In genomic region chr10:122567056-122567660, GRCh38 we compare ENCODE assay signal across 8 cellular contexts. TPM values are rescaled to one million over a fixed set of nuclear protein-coding genes. Genes with fewer than 3 reads are reported as not detected.
DNase-seq lines count a peak whose midpoint lies in the region; ATAC-seq and TF ChIP-seq lines count a peak whose summit lies in the region.

No MANE protein-coding gene starts in this region.

- intact Hi-C loops in heart right ventricle (cut with DNase I): loop anchor here (2.0 to 10.0 kb wide), 11 partner anchors 40 to 270 kb away; partner anchors contain the start of gene HTRA1 (in 2 of the 10)
- intact Hi-C loops in stomach (cut with DNase I; ENCODE audit: low total_unique reads): loop anchor here (10.0 kb wide), 1 partner anchor 222 kb away; no protein-coding TSS in a partner anchor

- peaks cover 0 to 20% (median 9%) of the 10 kb centered on the region in 7 donors for H3K27me3 ChIP-seq in heart right ventricle
- H3K27me3 ChIP-seq in stomach: peaks cover 0 to 24% (median 6%) of the 10 kb centered on the region in 3 donors

- 66 to 73% methylated on average over 5 of the region's 5 CpGs for WGBS in heart right ventricle, 2 donors
- 45 to 64% (median 58%) methylated on average over 5 of the region's 5 CpGs for WGBS in stomach, 5 donors

- H3K36me3 ChIP-seq in heart right ventricle: no peaks in the 10 kb centered on the region
- no peaks in the 10 kb centered on the region for H3K36me3 ChIP-seq in stomach

- TF ChIP-seq POLR2A in stomach (IDR thresholded peaks at IDR 0.05): no peak

- peaks cover 5% of the 10 kb centered on the region for H3K4me1 Mint-ChIP-seq in activated CD4-positive, alpha-beta memory T cell treated with anti-CD3 and anti-CD28 coated beads, Interleukin-2, amount 10 ng/mL, durations not matched to agents 7 days and 5 days

- H3K27ac ChIP-seq in heart right ventricle (no peak overlapping the region), stomach (no peak overlapping the region)

- H3K4me3 ChIP-seq in heart right ventricle: no peak overlapping the region
- no peak overlapping the region for H3K4me3 ChIP-seq in stomach

- H3K4me1 ChIP-seq in heart right ventricle: peaks cover 0 to 6% (median 0%) of the 10 kb centered on the region in 9 donors
- peaks cover 0 to 8% (median 6%) of the 10 kb centered on the region in 4 donors for H3K4me1 ChIP-seq in stomach

- H3K9me3 ChIP-seq in heart right ventricle: no peaks in the 10 kb centered on the region
- H3K9me3 ChIP-seq in stomach: no peaks in the 10 kb centered on the region

- H3K27me3 Mint-ChIP-seq in activated CD4-positive, alpha-beta memory T cell treated with anti-CD3 and anti-CD28 coated beads, Interleukin-2, amount 10 ng/mL, durations not matched to agents 7 days and 5 days: peaks cover 29% of the 10 kb centered on the region

- peak in 6 of 8 donors; percentile 36 to 56 (median 50) for ATAC-seq in heart right ventricle
- no peak for ATAC-seq in GM18909 (IDR thresholded peaks at IDR 0.05; ENCODE audit: poor library complexity, unreplicated experiment)

- H3K27ac Mint-ChIP-seq in activated CD4-positive, alpha-beta memory T cell treated with anti-CD3 and anti-CD28 coated beads, Interleukin-2, amount 10 ng/mL, durations not matched to agents 7 days and 5 days: no peak overlapping the region

- no peaks in the 10 kb centered on the region for H3K36me3 Mint-ChIP-seq in activated CD4-positive, alpha-beta memory T cell treated with anti-CD3 and anti-CD28 coated beads, Interleukin-2, amount 10 ng/mL, durations not matched to agents 7 days and 5 days (ENCODE audit: low read depth)

- no peak overlapping the region for H3K4me3 Mint-ChIP-seq in activated CD4-positive, alpha-beta memory T cell treated with anti-CD3 and anti-CD28 coated beads, Interleukin-2, amount 10 ng/mL, durations not matched to agents 7 days and 5 days

- CTCF ChIA-PET in HEK293T (lab: Yijun Ruan, JAX): no interaction called here
- CTCF ChIA-PET in activated CD4-positive, alpha-beta memory T cell treated with anti-CD3 and anti-CD28 coated beads, Interleukin-2, amount 10 ng/mL, durations not matched to agents 7 days and 5 days (lab: Charles Lee): interaction anchor here (0.6 to 2.2 kb wide), 3 partner anchors 17 to 268 kb away, joined by 3 to 8 read pairs (median 4); no protein-coding TSS in a partner anchor

- DNase-seq in COLO668 (lab: John Stamatoyannopoulos, UW; ENCODE audit: unreplicated experiment) (peak; percentile 6), HEK293T (ENCODE audit: extremely low spot score) (peak; percentile 58), heart right ventricle (peak in 1 of 2 donors; percentile 17), stomach (peak; percentile 33), ureter (ENCODE audit: low spot score) (no peak), HPDE6-E6E7 (ENCODE audit: extremely low spot score) (no peak)
- DNase-seq in activated CD4-positive, alpha-beta memory T cell treated with anti-CD3 and anti-CD28 coated beads, Interleukin-2, amount 10 ng/mL, durations not matched to agents 7 days and 5 days: peak; percentile 48

- POLR2A ChIA-PET in HEK293T (lab: Yijun Ruan, JAX): no interaction called here
- POLR2A ChIA-PET in activated CD4-positive, alpha-beta memory T cell treated with anti-CD3 and anti-CD28 coated beads, Interleukin-2, amount 10 ng/mL, durations not matched to agents 7 days and 5 days (lab: Charles Lee): no interaction called here

- TF ChIP-seq CTCF in heart right ventricle (IDR thresholded peaks at IDR 0.05) (peak; percentile 15 to 66 (median 55)), stomach (IDR thresholded peaks at IDR 0.05) (peak in 4 of 7 experiments; percentile 21 to 47 (median 36))

- H3K9me3 Mint-ChIP-seq in activated CD4-positive, alpha-beta memory T cell treated with anti-CD3 and anti-CD28 coated beads, Interleukin-2, amount 10 ng/mL, durations not matched to agents 7 days and 5 days: no peaks in the 10 kb centered on the region

- no peak for TF ChIP-seq EP300 in stomach (IDR thresholded peaks at IDR 0.05)

TF ChIP-seq in HEK293T, 16 proteins besides CTCF, POLR2A, EP300 and RAD21:
- TF ChIP-seq FOXK2 (IDR thresholded peaks at IDR 0.05) (no peak), ARNT (IDR thresholded peaks at IDR 0.05) (no peak), TARDBP (IDR thresholded peaks at IDR 0.05) (no peak), HDGF (IDR thresholded peaks at IDR 0.05; ENCODE audit: borderline replicate concordance) (no peak), PKNOX1 (IDR thresholded peaks at IDR 0.05) (no peak), ELF4 (IDR thresholded peaks at IDR 0.05) (no peak)

RNA-seq across cellular contexts. Expression of gene DMBT1, which starts 6.6 kb away (rescaled TPM):
- under 1 TPM in 1 of 2 experiments, not detected in 1; 0.05 TPM for total RNA-seq in activated CD4-positive, alpha-beta memory T cell treated with anti-CD3 and anti-CD28 coated beads, Interleukin-2, amount 10 ng/mL, durations not matched to agents 7 days and 5 days
- total RNA-seq in heart right ventricle (under 1 TPM in 2 of 10 donors, not detected in 8; 0.05 to 0.18 TPM), stomach (10 to 100 TPM in 3 of 5 donors, 1 to 10 TPM in 1, not detected in 1; 4.1 to 81.1 (median 13.3) TPM), ureter (1.5 TPM)
- polyA plus RNA-seq in heart right ventricle (under 1 TPM in 1 of 2 donors, not detected in 1; 0.01 TPM), stomach (under 1 TPM; 0.19 to 0.90 (median 0.31) TPM)

Comparison
In these comparisons a context has a peak if more than half of its experiments do, and no peak if none do; other contexts are left out.
1. DNase-seq: peak in COLO668 (single experiment), HEK293T (single experiment), activated CD4-positive, alpha-beta memory T cell treated with anti-CD3 and anti-CD28 coated beads, Interleukin-2, amount 10 ng/mL, durations not matched to agents 7 days and 5 days (single experiment) and stomach (single experiment); none in ureter (single experiment) and HPDE6-E6E7 (single experiment).